In the genomic region with DNA sequence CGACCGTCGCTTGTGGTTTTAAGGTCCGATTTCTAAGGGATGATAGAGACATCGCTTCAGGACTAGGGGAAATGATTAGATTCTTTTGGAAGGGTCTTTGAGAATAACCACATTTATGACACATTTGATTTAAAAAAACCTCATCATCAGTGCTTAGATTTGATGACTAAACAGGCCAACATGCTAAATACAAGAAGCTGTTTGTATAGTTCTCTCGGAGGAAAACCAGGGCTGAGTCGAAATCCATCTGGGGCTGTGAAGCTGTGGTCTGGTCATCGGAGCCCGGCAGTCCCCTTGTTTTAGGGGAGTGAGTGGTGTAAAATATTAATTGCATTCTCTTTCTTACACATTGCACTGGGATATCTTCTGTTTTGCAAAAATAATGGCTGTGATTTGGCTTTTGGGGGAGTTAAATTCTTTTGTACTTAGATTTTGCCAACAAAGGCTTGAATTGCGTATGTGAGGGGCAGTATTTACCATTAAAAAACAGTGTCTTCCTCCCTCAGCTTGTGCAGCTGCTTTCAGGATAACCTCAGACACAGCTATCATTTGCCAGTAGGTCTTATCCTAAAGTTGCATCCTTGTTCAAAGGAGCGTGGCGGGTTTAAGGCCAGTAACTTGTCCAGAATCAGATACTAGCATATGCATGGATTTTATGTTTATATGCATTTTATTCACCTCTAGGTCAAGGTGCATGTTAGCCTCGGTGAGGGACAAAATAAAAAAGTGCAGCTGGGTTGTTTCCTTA, we compare ENCODE assay signal across 3 cellular contexts.
TF ChIP-seq lines count a peak whose summit lies in the region.

No MANE protein-coding gene starts in this region.

TF ChIP-seq in liver, 16 proteins besides CTCF, POLR2A, EP300 and RAD21:
- TF ChIP-seq, protein P1, sequence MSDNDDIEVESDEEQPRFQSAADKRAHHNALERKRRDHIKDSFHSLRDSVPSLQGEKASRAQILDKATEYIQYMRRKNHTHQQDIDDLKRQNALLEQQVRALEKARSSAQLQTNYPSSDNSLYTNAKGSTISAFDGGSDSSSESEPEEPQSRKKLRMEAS (IDR thresholded peaks at IDR 0.05) = no peak
- TF ChIP-seq, protein P2, sequence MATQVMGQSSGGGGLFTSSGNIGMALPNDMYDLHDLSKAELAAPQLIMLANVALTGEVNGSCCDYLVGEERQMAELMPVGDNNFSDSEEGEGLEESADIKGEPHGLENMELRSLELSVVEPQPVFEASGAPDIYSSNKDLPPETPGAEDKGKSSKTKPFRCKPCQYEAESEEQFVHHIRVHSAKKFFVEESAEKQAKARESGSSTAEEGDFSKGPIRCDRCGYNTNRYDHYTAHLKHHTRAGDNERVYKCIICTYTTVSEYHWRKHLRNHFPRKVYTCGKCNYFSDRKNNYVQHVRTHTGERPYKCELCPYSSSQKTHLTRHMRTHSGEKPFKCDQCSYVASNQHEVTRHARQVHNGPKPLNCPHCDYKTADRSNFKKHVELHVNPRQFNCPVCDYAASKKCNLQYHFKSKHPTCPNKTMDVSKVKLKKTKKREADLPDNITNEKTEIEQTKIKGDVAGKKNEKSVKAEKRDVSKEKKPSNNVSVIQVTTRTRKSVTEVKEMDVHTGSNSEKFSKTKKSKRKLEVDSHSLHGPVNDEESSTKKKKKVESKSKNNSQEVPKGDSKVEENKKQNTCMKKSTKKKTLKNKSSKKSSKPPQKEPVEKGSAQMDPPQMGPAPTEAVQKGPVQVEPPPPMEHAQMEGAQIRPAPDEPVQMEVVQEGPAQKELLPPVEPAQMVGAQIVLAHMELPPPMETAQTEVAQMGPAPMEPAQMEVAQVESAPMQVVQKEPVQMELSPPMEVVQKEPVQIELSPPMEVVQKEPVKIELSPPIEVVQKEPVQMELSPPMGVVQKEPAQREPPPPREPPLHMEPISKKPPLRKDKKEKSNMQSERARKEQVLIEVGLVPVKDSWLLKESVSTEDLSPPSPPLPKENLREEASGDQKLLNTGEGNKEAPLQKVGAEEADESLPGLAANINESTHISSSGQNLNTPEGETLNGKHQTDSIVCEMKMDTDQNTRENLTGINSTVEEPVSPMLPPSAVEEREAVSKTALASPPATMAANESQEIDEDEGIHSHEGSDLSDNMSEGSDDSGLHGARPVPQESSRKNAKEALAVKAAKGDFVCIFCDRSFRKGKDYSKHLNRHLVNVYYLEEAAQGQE (IDR thresholded peaks at IDR 0.05) = no peak
- TF ChIP-seq EGR1 (IDR thresholded peaks at IDR 0.05; ENCODE audit: low read depth in 2 of 2) = no peak
- TF ChIP-seq FOXA1 (IDR thresholded peaks at IDR 0.05) = no peak
- no peak for TF ChIP-seq RXRA (IDR thresholded peaks at IDR 0.05)
- TF ChIP-seq TAF1 (conservative IDR thresholded peaks at IDR 0.05) = no peak
- no peak for TF ChIP-seq JUND (IDR thresholded peaks at IDR 0.05)

TF ChIP-seq in HepG2, 621 proteins besides CTCF, POLR2A, EP300 and RAD21:
- no peak for TF ChIP-seq ZNF75D (CRISPR knock-in tag; IDR thresholded peaks at IDR 0.05; ENCODE audit: borderline replicate concordance)
- TF ChIP-seq, protein P3, sequence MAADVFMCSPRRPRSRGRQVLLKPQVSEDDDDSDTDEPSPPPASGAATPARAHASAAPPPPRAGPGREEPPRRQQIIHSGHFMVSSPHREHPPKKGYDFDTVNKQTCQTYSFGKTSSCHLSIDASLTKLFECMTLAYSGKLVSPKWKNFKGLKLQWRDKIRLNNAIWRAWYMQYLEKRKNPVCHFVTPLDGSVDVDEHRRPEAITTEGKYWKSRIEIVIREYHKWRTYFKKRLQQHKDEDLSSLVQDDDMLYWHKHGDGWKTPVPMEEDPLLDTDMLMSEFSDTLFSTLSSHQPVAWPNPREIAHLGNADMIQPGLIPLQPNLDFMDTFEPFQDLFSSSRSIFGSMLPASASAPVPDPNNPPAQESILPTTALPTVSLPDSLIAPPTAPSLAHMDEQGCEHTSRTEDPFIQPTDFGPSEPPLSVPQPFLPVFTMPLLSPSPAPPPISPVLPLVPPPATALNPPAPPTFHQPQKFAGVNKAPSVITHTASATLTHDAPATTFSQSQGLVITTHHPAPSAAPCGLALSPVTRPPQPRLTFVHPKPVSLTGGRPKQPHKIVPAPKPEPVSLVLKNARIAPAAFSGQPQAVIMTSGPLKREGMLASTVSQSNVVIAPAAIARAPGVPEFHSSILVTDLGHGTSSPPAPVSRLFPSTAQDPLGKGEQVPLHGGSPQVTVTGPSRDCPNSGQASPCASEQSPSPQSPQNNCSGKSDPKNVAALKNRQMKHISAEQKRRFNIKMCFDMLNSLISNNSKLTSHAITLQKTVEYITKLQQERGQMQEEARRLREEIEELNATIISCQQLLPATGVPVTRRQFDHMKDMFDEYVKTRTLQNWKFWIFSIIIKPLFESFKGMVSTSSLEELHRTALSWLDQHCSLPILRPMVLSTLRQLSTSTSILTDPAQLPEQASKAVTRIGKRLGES (CRISPR knock-in tag; IDR thresholded peaks at IDR 0.05; ENCODE audit: borderline replicate concordance) = no peak
- TF ChIP-seq NFKBIZ (CRISPR knock-in tag; IDR thresholded peaks at IDR 0.05) = no peak
- TF ChIP-seq RFXANK (CRISPR knock-in tag; IDR thresholded peaks at IDR 0.05) = no peak
- no peak for TF ChIP-seq ZNF232 (CRISPR knock-in tag; IDR thresholded peaks at IDR 0.05; ENCODE audit: borderline replicate concordance)
- TF ChIP-seq REL (CRISPR knock-in tag; conservative IDR thresholded peaks at IDR 0.05) = no peak
- TF ChIP-seq ZNF850 (CRISPR knock-in tag; conservative IDR thresholded peaks at IDR 0.05) = no peak
- no peak for TF ChIP-seq NFE2L2 (IDR thresholded peaks at IDR 0.05; ENCODE audit: low read length)
- no peak for TF ChIP-seq MATR3 (CRISPR knock-in tag; IDR thresholded peaks at IDR 0.05)
- no peak for TF ChIP-seq RBM39 (IDR thresholded peaks at IDR 0.05; ENCODE audit: low read depth, low read length, poor library complexity, severe bottlenecking)
- TF ChIP-seq FOXC1 (CRISPR knock-in tag; IDR thresholded peaks at IDR 0.05; ENCODE audit: borderline replicate concordance) = no peak
- no peak for TF ChIP-seq PCBP2 (optimal IDR thresholded peaks at IDR 0.05; ENCODE audit: low read depth, low read length, poor library complexity, severe bottlenecking)
- TF ChIP-seq, protein P4, sequence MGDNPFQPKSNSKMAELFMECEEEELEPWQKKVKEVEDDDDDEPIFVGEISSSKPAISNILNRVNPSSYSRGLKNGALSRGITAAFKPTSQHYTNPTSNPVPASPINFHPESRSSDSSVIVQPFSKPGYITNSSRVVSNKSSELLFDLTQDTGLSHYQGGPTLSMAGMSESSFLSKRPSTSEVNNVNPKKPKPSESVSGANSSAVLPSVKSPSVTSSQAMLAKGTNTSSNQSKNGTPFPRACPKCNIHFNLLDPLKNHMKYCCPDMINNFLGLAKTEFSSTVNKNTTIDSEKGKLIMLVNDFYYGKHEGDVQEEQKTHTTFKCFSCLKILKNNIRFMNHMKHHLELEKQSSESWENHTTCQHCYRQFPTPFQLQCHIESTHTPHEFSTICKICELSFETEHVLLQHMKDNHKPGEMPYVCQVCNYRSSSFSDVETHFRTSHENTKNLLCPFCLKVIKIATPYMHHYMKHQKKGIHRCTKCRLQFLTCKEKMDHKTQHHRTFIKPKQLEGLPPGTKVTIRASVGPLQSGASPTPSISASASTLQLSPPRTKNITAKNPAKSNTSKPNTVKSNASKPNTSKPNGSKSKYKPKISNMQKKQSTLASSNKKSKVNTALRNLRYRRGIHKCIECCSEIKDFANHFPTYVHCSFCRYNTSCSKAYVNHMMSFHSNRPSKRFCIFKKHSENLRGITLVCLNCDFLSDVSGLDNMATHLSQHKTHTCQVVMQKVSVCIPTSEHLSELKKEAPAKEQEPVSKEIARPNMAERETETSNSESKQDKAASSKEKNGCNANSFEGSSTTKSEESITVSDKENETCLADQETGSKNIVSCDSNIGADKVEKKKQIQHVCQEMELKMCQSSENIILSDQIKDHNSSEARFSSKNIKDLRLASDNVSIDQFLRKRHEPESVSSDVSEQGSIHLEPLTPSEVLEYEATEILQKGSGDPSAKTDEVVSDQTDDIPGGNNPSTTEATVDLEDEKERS (CRISPR knock-in tag; IDR thresholded peaks at IDR 0.05) = no peak
- no peak for TF ChIP-seq ZNF781 (CRISPR knock-in tag; IDR thresholded peaks at IDR 0.05; ENCODE audit: borderline replicate concordance, not compliant biosample characterization)
- TF ChIP-seq FOXA1 (IDR thresholded peaks at IDR 0.05) = no peak
- TF ChIP-seq FOXA1 (CRISPR knock-in tag; IDR thresholded peaks at IDR 0.05) = no peak
- TF ChIP-seq SMYD3 (CRISPR knock-in tag; IDR thresholded peaks at IDR 0.05) = no peak
- TF ChIP-seq ADNP (CRISPR knock-in tag; IDR thresholded peaks at IDR 0.05) = no peak
- no peak for TF ChIP-seq CHCHD3 (CRISPR knock-in tag; IDR thresholded peaks at IDR 0.05)
- TF ChIP-seq ZBTB42 (CRISPR knock-in tag; IDR thresholded peaks at IDR 0.05) = no peak
TF ChIP-seq in HepG2: peak in this region for 0.

TF ChIP-seq in H1, 55 proteins besides CTCF, POLR2A, EP300 and RAD21 (continues in another document):
- TF ChIP-seq JUN (IDR thresholded peaks at IDR 0.05; ENCODE audit: low read depth, low read length) (no peak), BCL11A (IDR thresholded peaks at IDR 0.05; ENCODE audit: low read depth in 2 of 2, low read length in 2 of 2) (no peak), KDM1A (IDR thresholded peaks at IDR 0.05; ENCODE audit: borderline replicate concordance, low read length) (no peak), SAP30 (IDR thresholded peaks at IDR 0.05; ENCODE audit: insufficient read depth, insufficient replicate concordance, low read length) (no peak), TCF12 (IDR thresholded peaks at IDR 0.05; ENCODE audit: low read depth, low read length) (no peak), SP4 (IDR thresholded peaks at IDR 0.05; ENCODE audit: low read length) (no peak), SUZ12 (IDR thresholded peaks at IDR 0.05; ENCODE audit: low read length) (no peak; the same call in 1 of the 2 replicates), MAFK (IDR thresholded peaks at IDR 0.05; ENCODE audit: low read depth, low read length) (no peak), KDM4A (IDR thresholded peaks at IDR 0.05; ENCODE audit: low read depth, low read length, severe bottlenecking) (no peak), CHD1 (IDR thresholded peaks at IDR 0.05; ENCODE audit: low read depth, low read length) (no peak), RXRA (IDR thresholded peaks at IDR 0.05; ENCODE audit: insufficient read depth, low read depth, low read length) (no peak), TEAD4 (IDR thresholded peaks at IDR 0.05; ENCODE audit: low read depth, low read length) (no peak), CBX5 (IDR thresholded peaks at IDR 0.05; ENCODE audit: low read depth, low read length) (no peak), GTF2F1 (IDR thresholded peaks at IDR 0.05; ENCODE audit: borderline replicate concordance, low read depth, low read length) (no peak), BRCA1 (IDR thresholded peaks at IDR 0.05; ENCODE audit: low read depth, low read length) (no peak)
- TF ChIP-seq, protein P5, sequence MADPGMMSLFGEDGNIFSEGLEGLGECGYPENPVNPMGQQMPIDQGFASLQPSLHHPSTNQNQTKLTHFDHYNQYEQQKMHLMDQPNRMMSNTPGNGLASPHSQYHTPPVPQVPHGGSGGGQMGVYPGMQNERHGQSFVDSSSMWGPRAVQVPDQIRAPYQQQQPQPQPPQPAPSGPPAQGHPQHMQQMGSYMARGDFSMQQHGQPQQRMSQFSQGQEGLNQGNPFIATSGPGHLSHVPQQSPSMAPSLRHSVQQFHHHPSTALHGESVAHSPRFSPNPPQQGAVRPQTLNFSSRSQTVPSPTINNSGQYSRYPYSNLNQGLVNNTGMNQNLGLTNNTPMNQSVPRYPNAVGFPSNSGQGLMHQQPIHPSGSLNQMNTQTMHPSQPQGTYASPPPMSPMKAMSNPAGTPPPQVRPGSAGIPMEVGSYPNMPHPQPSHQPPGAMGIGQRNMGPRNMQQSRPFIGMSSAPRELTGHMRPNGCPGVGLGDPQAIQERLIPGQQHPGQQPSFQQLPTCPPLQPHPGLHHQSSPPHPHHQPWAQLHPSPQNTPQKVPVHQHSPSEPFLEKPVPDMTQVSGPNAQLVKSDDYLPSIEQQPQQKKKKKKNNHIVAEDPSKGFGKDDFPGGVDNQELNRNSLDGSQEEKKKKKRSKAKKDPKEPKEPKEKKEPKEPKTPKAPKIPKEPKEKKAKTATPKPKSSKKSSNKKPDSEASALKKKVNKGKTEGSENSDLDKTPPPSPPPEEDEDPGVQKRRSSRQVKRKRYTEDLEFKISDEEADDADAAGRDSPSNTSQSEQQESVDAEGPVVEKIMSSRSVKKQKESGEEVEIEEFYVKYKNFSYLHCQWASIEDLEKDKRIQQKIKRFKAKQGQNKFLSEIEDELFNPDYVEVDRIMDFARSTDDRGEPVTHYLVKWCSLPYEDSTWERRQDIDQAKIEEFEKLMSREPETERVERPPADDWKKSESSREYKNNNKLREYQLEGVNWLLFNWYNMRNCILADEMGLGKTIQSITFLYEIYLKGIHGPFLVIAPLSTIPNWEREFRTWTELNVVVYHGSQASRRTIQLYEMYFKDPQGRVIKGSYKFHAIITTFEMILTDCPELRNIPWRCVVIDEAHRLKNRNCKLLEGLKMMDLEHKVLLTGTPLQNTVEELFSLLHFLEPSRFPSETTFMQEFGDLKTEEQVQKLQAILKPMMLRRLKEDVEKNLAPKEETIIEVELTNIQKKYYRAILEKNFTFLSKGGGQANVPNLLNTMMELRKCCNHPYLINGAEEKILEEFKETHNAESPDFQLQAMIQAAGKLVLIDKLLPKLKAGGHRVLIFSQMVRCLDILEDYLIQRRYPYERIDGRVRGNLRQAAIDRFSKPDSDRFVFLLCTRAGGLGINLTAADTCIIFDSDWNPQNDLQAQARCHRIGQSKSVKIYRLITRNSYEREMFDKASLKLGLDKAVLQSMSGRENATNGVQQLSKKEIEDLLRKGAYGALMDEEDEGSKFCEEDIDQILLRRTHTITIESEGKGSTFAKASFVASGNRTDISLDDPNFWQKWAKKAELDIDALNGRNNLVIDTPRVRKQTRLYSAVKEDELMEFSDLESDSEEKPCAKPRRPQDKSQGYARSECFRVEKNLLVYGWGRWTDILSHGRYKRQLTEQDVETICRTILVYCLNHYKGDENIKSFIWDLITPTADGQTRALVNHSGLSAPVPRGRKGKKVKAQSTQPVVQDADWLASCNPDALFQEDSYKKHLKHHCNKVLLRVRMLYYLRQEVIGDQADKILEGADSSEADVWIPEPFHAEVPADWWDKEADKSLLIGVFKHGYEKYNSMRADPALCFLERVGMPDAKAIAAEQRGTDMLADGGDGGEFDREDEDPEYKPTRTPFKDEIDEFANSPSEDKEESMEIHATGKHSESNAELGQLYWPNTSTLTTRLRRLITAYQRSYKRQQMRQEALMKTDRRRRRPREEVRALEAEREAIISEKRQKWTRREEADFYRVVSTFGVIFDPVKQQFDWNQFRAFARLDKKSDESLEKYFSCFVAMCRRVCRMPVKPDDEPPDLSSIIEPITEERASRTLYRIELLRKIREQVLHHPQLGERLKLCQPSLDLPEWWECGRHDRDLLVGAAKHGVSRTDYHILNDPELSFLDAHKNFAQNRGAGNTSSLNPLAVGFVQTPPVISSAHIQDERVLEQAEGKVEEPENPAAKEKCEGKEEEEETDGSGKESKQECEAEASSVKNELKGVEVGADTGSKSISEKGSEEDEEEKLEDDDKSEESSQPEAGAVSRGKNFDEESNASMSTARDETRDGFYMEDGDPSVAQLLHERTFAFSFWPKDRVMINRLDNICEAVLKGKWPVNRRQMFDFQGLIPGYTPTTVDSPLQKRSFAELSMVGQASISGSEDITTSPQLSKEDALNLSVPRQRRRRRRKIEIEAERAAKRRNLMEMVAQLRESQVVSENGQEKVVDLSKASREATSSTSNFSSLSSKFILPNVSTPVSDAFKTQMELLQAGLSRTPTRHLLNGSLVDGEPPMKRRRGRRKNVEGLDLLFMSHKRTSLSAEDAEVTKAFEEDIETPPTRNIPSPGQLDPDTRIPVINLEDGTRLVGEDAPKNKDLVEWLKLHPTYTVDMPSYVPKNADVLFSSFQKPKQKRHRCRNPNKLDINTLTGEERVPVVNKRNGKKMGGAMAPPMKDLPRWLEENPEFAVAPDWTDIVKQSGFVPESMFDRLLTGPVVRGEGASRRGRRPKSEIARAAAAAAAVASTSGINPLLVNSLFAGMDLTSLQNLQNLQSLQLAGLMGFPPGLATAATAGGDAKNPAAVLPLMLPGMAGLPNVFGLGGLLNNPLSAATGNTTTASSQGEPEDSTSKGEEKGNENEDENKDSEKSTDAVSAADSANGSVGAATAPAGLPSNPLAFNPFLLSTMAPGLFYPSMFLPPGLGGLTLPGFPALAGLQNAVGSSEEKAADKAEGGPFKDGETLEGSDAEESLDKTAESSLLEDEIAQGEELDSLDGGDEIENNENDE (IDR thresholded peaks at IDR 0.05; ENCODE audit: insufficient replicate concordance, low read length) = no peak
- TF ChIP-seq, protein P1 (IDR thresholded peaks at IDR 0.05) = no peak
